ENCODE assay signal across 11 cellular contexts in the genomic region with DNA sequence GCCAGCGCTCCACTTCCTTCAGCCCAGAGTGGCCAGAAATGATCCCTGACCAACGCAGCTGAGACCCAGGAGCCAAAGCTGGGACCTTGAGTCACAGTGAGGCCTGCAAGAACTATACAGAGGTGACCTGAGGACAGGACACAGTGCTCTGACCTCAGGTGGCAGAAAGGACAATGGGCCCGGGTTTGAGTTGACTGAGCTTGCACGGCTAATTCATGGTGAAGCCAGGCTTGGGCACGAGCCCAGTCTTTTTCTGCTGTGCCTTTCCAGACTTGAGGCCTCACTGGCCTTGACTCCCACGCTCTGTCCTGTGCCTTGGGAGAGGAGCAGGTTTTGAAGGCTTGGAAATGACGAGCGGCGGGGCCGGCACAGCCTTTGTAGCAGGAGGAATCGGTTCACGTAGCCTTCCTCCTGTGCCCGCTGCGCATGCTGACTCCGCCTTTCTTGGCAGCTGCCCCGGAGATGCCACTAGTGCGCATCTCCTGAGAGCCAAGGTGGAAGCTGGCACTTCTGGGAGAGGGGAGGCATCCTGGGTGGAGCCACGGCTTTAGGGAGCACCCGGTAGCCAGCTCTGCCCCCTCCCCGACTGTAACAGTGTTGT. TPM values are rescaled to one million over a fixed set of nuclear protein-coding genes. Genes with fewer than 3 reads are reported as not detected.
DNase-seq lines count a peak whose midpoint lies in the region; ATAC-seq and TF ChIP-seq lines count a peak whose summit lies in the region.
"Had no signal": no experiment of that assay in that cellular context is flagged by ENCODE, and none has a peak within 500 bp of the region (broad histone marks: within the 10 kb centered on the region; RNA-seq: fewer than 3 reads in every experiment).

No MANE protein-coding gene starts in this region.

- H3K4me1 Mint-ChIP-seq in T-helper 17 cell (peaks cover 2% of the 10 kb centered on the region), osteocyte (ENCODE audit: unreplicated experiment) (peaks cover 11% of the 10 kb centered on the region)
- no peaks in the 10 kb centered on the region for H3K4me1 Mint-ChIP-seq in CD8-positive, alpha-beta T cell (ENCODE audit: low read depth)

- intact Hi-C loops in Right ventricle myocardium inferior (cut with DNase I) = no loop called here
- intact Hi-C loops in CD8-positive, alpha-beta T cell (cut with DNase I, micrococcal nuclease) = no loop called here

- H3K4me1 ChIP-seq in CD8-positive, alpha-beta T cell (ENCODE audit: insufficient read depth, low read length) = no peaks in the 10 kb centered on the region

- H3K27me3 ChIP-seq in CD8-positive, alpha-beta T cell (ENCODE audit: insufficient read depth, low read length) = no peaks in the 10 kb centered on the region
- H3K27me3 ChIP-seq: SJCRH30 had no signal

- peaks cover 37% of the 10 kb centered on the region for H3K36me3 ChIP-seq in CD8-positive, alpha-beta T cell (ENCODE audit: insufficient read depth, low read length)

- no peaks in the 10 kb centered on the region for H3K9me3 ChIP-seq in T-helper 17 cell (ENCODE audit: control insufficient read depth, low read length, poor library complexity, severe bottlenecking)
- H3K9me3 ChIP-seq in CD8-positive, alpha-beta T cell (ENCODE audit: low read length) = no peaks in the 10 kb centered on the region
- H3K9me3 ChIP-seq: SJCRH30 had no signal

- peaks cover 5% of the 10 kb centered on the region for H3K36me3 Mint-ChIP-seq in T-helper 17 cell (ENCODE audit: low read depth)
- peaks cover 39% of the 10 kb centered on the region for H3K36me3 Mint-ChIP-seq in osteocyte (ENCODE audit: unreplicated experiment)
- H3K36me3 Mint-ChIP-seq in CD8-positive, alpha-beta T cell = peaks cover 81% of the 10 kb centered on the region

- CTCF ChIA-PET in CD8-positive, alpha-beta T cell (lab: Charles Lee) = no interaction called here

- no peak overlapping the region for H3K27ac ChIP-seq in CD8-positive, alpha-beta T cell (ENCODE audit: low read depth, low read length)
- H3K27ac ChIP-seq: SJCRH30 had no signal

- H3K9me3 Mint-ChIP-seq in osteocyte (ENCODE audit: unreplicated experiment) = no peaks in the 10 kb centered on the region
- no peaks in the 10 kb centered on the region for H3K9me3 Mint-ChIP-seq in CD8-positive, alpha-beta T cell
- H3K9me3 Mint-ChIP-seq: effector memory CD8-positive, alpha-beta T cell had no signal

- H3K27ac Mint-ChIP-seq in T-helper 17 cell = peak overlapping the region; percentile 56
- H3K27ac Mint-ChIP-seq in osteocyte (ENCODE audit: unreplicated experiment) = no peak overlapping the region
- H3K27ac Mint-ChIP-seq in CD8-positive, alpha-beta T cell = no peak overlapping the region

- POLR2A ChIA-PET in CD8-positive, alpha-beta T cell (lab: Charles Lee) = no interaction called here

- DNase-seq in GM03348 (ENCODE audit: low spot score) = peak; percentile 16
- DNase-seq in T-helper 17 cell = no peak
- DNase-seq in Right ventricle myocardium inferior (ENCODE audit: missing footprints) = no peak
- peak; percentile 66 for DNase-seq in osteocyte (ENCODE audit: extremely low spot score, unreplicated experiment)
- DNase-seq in CD8-positive, alpha-beta T cell = no peak
- DNase-seq in SK-N-DZ (ENCODE audit: low spot score) = no peak
- DNase-seq: activated CD8-positive, alpha-beta memory T cell treated with anti-CD3 and anti-CD28 coated beads, Interleukin-2, amount 50 U/mL, for 4 hours; effector memory CD8-positive, alpha-beta T cell; SJCRH30 had no signal

- no peak overlapping the region for H3K4me3 ChIP-seq in CD8-positive, alpha-beta T cell (ENCODE audit: low read depth, low read length)
- H3K4me3 ChIP-seq: SJCRH30 had no signal

- H3K4me3 Mint-ChIP-seq in T-helper 17 cell (peak overlapping the region; percentile 1), osteocyte (ENCODE audit: unreplicated experiment) (no peak overlapping the region)
- no peak overlapping the region for H3K4me3 Mint-ChIP-seq in CD8-positive, alpha-beta T cell
- H3K4me3 Mint-ChIP-seq: effector memory CD8-positive, alpha-beta T cell had no signal

- ATAC-seq in T-helper 17 cell (no peak), Right ventricle myocardium inferior (peak; percentile 26), HG02938 (IDR thresholded peaks at IDR 0.05; ENCODE audit: unreplicated experiment) (no peak), HG03159 (IDR thresholded peaks at IDR 0.05; ENCODE audit: unreplicated experiment) (no peak)
- ATAC-seq in CD8-positive, alpha-beta T cell = no peak
- ATAC-seq: effector memory CD8-positive, alpha-beta T cell had no signal

- TF ChIP-seq CTCF in osteocyte (IDR thresholded peaks at IDR 0.05) = no peak
- TF ChIP-seq CTCF in CD8-positive, alpha-beta T cell (IDR thresholded peaks at IDR 0.05) = no peak

- no peaks in the 10 kb centered on the region for H3K27me3 Mint-ChIP-seq in T-helper 17 cell
- H3K27me3 Mint-ChIP-seq in osteocyte (ENCODE audit: unreplicated experiment) = no peaks in the 10 kb centered on the region
- no peaks in the 10 kb centered on the region for H3K27me3 Mint-ChIP-seq in CD8-positive, alpha-beta T cell (ENCODE audit: low read depth)
- H3K27me3 Mint-ChIP-seq: effector memory CD8-positive, alpha-beta T cell had no signal

RNA-seq across cellular contexts. Expression of gene NDEL1, which starts 34.9 kb away (rescaled TPM):
- total RNA-seq in T-helper 17 cell (100 to 1,000 TPM; 259 to 267 TPM), Right ventricle myocardium inferior (29.2 TPM), osteocyte (68.2 and 74.2 TPM in 2 replicates)
- 100 to 1,000 TPM; 266 to 279 TPM for total RNA-seq in CD8-positive, alpha-beta T cell
- polyA plus RNA-seq in SK-N-DZ (2014; cell fraction: cytosol; rRNA removed) = 23.3 and 28.6 TPM in 2 replicates
- polyA plus RNA-seq in SK-N-DZ (2014; cell fraction: nucleus; rRNA removed) = 18.4 and 32.4 TPM in 2 replicates

Comparison
In these comparisons a context has a peak if more than half of its experiments do, and no peak if none do; other contexts are left out.
1. DNase-seq: peak in GM03348 (single experiment) and osteocyte (single experiment); none in T-helper 17 cell (0 of 3), Right ventricle myocardium inferior (single experiment), CD8-positive, alpha-beta T cell (0 of 7) and SK-N-DZ (single experiment).